In the genomic region with DNA sequence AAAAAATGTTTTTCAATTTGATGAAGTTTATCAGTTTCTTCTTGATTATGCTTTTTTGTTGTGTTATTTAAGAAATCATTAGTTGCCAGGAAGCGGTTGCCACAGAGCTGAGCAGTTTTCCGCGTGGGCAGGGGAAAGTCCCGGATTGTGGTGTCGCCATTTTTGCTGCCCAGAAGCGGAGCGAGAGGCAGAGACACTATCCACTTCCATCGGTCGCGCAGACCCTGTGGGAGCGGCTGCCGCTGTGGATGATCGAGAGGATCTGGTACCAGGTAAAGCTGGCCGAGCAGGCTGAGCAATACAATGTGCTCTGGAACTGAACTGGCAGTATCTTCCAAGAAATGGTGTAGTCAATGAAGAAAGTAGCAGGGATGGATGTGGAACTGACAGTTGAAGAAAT, we compare ENCODE assay signal across 22 cellular contexts.
"Had no signal": no experiment of that assay in that cellular context is flagged by ENCODE, and none has a peak within 500 bp of the region (broad histone marks: within the 10 kb centered on the region; RNA-seq: fewer than 3 reads in every experiment).

No MANE protein-coding gene starts in this region.

- H3K27me3 ChIP-seq: MG63, SJCRH30 had no signal

- H3K27ac ChIP-seq: RWPE1, SJCRH30 had no signal

- DNase-seq: Karpas-422; KG1; MG63; NCI-H1092 treated with DMSO at 0.1 percent for 48 hours; NCI-H1436; NCI-H187; NCI-H2029 treated with DMSO at 0.1 percent for 48 hours; NCI-H2171 treated with DMSO at 0.1 percent for 48 hours; NCI-H226; NCI-H446; NCI-H510A; NCI-H524 treated with DMSO at 0.1 percent for 48 hours; NCI-H69; NCI-H82; NK-92 treated with Interleukin-12 subunit alpha and Interleukin-12 subunit beta, amount 100 ng/mL, for 24 hours; PC-3; SJCRH30; SW 1271; T-cell had no signal

- H3K4me3 Mint-ChIP-seq: T-cell; T-helper 1 cell treated with Interleukin-12 subunit alpha and Interleukin-12 subunit beta and Interleukin-4 antibody, amounts not matched to agents 30 μg/mL and 1 μg/mL, for 36 hours had no signal

- H3K4me1 ChIP-seq: SJCRH30 had no signal

- H3K4me1 Mint-ChIP-seq: T-cell had no signal

- H3K9me3 ChIP-seq: MG63, SJCRH30 had no signal

- H3K27me3 Mint-ChIP-seq: T-cell had no signal

- ATAC-seq: Panc1, PC-3, T-cell had no signal

- H3K36me3 ChIP-seq: MG63, SJCRH30 had no signal

- H3K4me3 ChIP-seq: MG63, SJCRH30 had no signal

- H3K27ac Mint-ChIP-seq: T-cell; T-helper 1 cell treated with Interleukin-12 subunit alpha and Interleukin-12 subunit beta and Interleukin-4 antibody, amounts not matched to agents 30 μg/mL and 1 μg/mL, for 36 hours had no signal

- H3K36me3 Mint-ChIP-seq: T-cell had no signal
